In genomic region chr12:42145552-42146215, GRCh38 we compare ENCODE assay signal across 8 cellular contexts. TPM values are rescaled to one million over a fixed set of nuclear protein-coding genes. Genes with fewer than 3 reads are reported as not detected.
DNase-seq lines count a peak whose midpoint lies in the region; ATAC-seq, FAIRE-seq and TF ChIP-seq lines count a peak whose summit lies in the region.

No MANE protein-coding gene starts in this region.

- H2AFZ ChIP-seq in IMR-90 (replicated peaks; ENCODE audit: low read length, poor library complexity) (peak overlapping the region; percentile 93), K562 (ENCODE audit: low read depth, low read length) (peak overlapping the region; percentile 98)

- no peak for TF ChIP-seq EP300 in K562 (IDR thresholded peaks at IDR 0.05; ENCODE audit: low read length)

- H3K14ac ChIP-seq in IMR-90 (replicated peaks; ENCODE audit: low read depth, low read length): no peak overlapping the region

- no peaks in the 10 kb centered on the region for H3K27me3 Mint-ChIP-seq in CD8-positive, alpha-beta T cell (ENCODE audit: low read depth)

- H3K79me1 ChIP-seq in IMR-90 (ENCODE audit: low read depth in 1 of 2, low read length in 2 of 2): peaks cover 5 to 24% of the 10 kb centered on the region in 2 experiments; a peak in 3 of 4 replicates

- no peaks in the 10 kb centered on the region for H3K9me3 ChIP-seq in CD8-positive, alpha-beta T cell (ENCODE audit: low read length)
- H3K9me3 ChIP-seq in IMR-90 (ENCODE audit: control insufficient read depth, insufficient read depth, low read length) (no peaks in the 10 kb centered on the region), K562 (replicated peaks; ENCODE audit: control insufficient read depth, insufficient read depth, low read depth, low read length) (no peaks in the 10 kb centered on the region), mucosa of stomach (ENCODE audit: control insufficient read depth, low read length) (no peaks in the 10 kb centered on the region), adrenal gland (replicated peaks in 1 of 3) (no peaks in the 10 kb centered on the region)

- H3K27me3 ChIP-seq in CD8-positive, alpha-beta T cell (ENCODE audit: insufficient read depth, low read length): no peaks in the 10 kb centered on the region
- H3K27me3 ChIP-seq in IMR-90 (ENCODE audit: control insufficient read depth, insufficient read depth, low read length) (no peaks in the 10 kb centered on the region), K562 (ENCODE audit: control insufficient read depth in 2 of 2, insufficient read depth in 2 of 2, low read length in 2 of 2) (no peaks in the 10 kb centered on the region), mucosa of stomach (ENCODE audit: control insufficient read depth, insufficient read depth, low read length) (no peaks in the 10 kb centered on the region), adrenal gland (no peaks in the 10 kb centered on the region)

- peak overlapping the region; percentile 90 for H3K4me3 Mint-ChIP-seq in CD8-positive, alpha-beta T cell

- in situ Hi-C loops in IMR-90 (cut with MboI; ENCODE audit: low sequenced_read_pairs) (no loop called here), K562 (cut with MboI) (loop anchor here (25.0 kb wide), 1 partner anchor 417 kb away; no protein-coding TSS in a partner anchor), G401 (cut with HindIII; ENCODE audit: low sequenced_read_pairs) (no loop called here)

- H4K20me1 ChIP-seq in IMR-90 (ENCODE audit: insufficient read depth, low read length): peaks cover 10% of the 10 kb centered on the region; the same call in 1 of the 2 replicates
- H4K20me1 ChIP-seq in K562 (replicated peaks; ENCODE audit: control insufficient read depth, insufficient read depth, low read length): peaks cover 10% of the 10 kb centered on the region

- H2BK20ac ChIP-seq in IMR-90 (ENCODE audit: low read depth, low read length): no peak overlapping the region

- no peaks in the 10 kb centered on the region for H3K36me3 ChIP-seq in CD8-positive, alpha-beta T cell (ENCODE audit: insufficient read depth, low read length)
- no peaks in the 10 kb centered on the region for H3K36me3 ChIP-seq in IMR-90 (ENCODE audit: control insufficient read depth, insufficient read depth, low read length)
- no peaks in the 10 kb centered on the region for H3K36me3 ChIP-seq in K562 (ENCODE audit: control insufficient read depth, insufficient read depth, low read length)
- H3K36me3 ChIP-seq in mucosa of stomach (ENCODE audit: control insufficient read depth, insufficient read depth, low read length): no peaks in the 10 kb centered on the region
- H3K36me3 ChIP-seq in adrenal gland (replicated peaks in 1 of 2): no peaks in the 10 kb centered on the region

- no peak overlapping the region for H2BK5ac ChIP-seq in IMR-90 (ENCODE audit: low read depth, low read length, poor library complexity, severe bottlenecking)

- H3K79me2 ChIP-seq in K562 (ENCODE audit: control insufficient read depth, insufficient read depth, low read length): peaks cover 17% of the 10 kb centered on the region

- 0 out of 2 replicates have a peak overlapping the region, but pooled peaks have one; percentile 86 for H3K23ac ChIP-seq in IMR-90 (ENCODE audit: low read depth, low read length)

- no peak overlapping the region for H2AK9ac ChIP-seq in IMR-90 (replicated peaks; ENCODE audit: low read depth, low read length, poor library complexity)

- H3K36me3 Mint-ChIP-seq in CD8-positive, alpha-beta T cell: peaks cover 8% of the 10 kb centered on the region

- intact Hi-C loops in CD8-positive, alpha-beta T cell (cut with DNase I, micrococcal nuclease): loop anchor here (2.0 to 5.0 kb wide), 5 partner anchors 47 to 181 kb away; partner anchors contain the start of genes PPHLN1 (in 1 of the 2), YAF2 (in 1 of the 2) and ZCRB1 (in 1 of the 2)
- intact Hi-C loops in IMR-90 (cut with micrococcal nuclease) (loop anchor here (5.0 kb wide), 1 partner anchor 92 kb away; the partner anchor contains the start of gene YAF2), K562 (cut with micrococcal nuclease) (loop anchor here (2.0 kb wide), 2 partner anchors 93 to 181 kb away; partner anchors contain the start of genes PPHLN1, YAF2 and ZCRB1), adrenal gland (cut with DNase I) (no loop called here)

- H3K4me2 ChIP-seq in IMR-90 (ENCODE audit: low read depth, low read length) (no peak overlapping the region), K562 (ENCODE audit: insufficient read depth, low read length) (peak overlapping the region; percentile 84)

- no peaks in the 10 kb centered on the region for H3K9me3 Mint-ChIP-seq in CD8-positive, alpha-beta T cell

- no peak overlapping the region for H2AK5ac ChIP-seq in IMR-90 (ENCODE audit: low read depth, low read length)

- no TSS peak for BruUV-seq in IMR-90 (replicated peaks; lab: Mats Ljungman, UMichigan)
- no TSS peak for BruUV-seq in K562 (replicated peaks; lab: Mats Ljungman, UMichigan)

- TF ChIP-seq RAD21 in IMR-90 (IDR thresholded peaks at IDR 0.05; ENCODE audit: low read length): no peak
- TF ChIP-seq RAD21 in K562 (CRISPR knock-in tag; conservative IDR thresholded peaks at IDR 0.05 in 1 of 2, IDR thresholded peaks at IDR 0.05 in 1 of 2): peak in 1 of 2 experiments; percentile 37; a peak in 2 of 4 replicates

- H3K56ac ChIP-seq in IMR-90 (ENCODE audit: extremely low read depth, insufficient read depth, low read length): no peak overlapping the region

- no peak for TF ChIP-seq CTCF in CD8-positive, alpha-beta T cell (IDR thresholded peaks at IDR 0.05)
- TF ChIP-seq CTCF in IMR-90 (conservative IDR thresholded peaks at IDR 0.05; ENCODE audit: low read depth, low read length): no peak
- TF ChIP-seq CTCF in K562 (IDR thresholded peaks at IDR 0.05 in 2 of 3, conservative IDR thresholded peaks at IDR 0.05 in 1 of 3; ENCODE audit: insufficient read depth in 2 of 3, low read depth in 1 of 3, low read length in 3 of 3): peak; percentile 13 to 37 (median 32); a peak in 3 of 6 replicates
- no peak for TF ChIP-seq CTCF in adrenal gland (IDR thresholded peaks at IDR 0.05)

- peak overlapping the region; percentile 67 to 76; a peak in 2 of 4 replicates for H4K8ac ChIP-seq in IMR-90 (ENCODE audit: low read depth in 2 of 2, low read length in 2 of 2)

- FAIRE-seq in K562 (lab: Jason Lieb, UNC): peak; percentile 77

- TF ChIP-seq POLR2A in IMR-90 (IDR thresholded peaks at IDR 0.05; ENCODE audit: low read depth, low read length): no peak
- no peak for TF ChIP-seq POLR2A in K562 (conservative IDR thresholded peaks at IDR 0.05)
- no peak for TF ChIP-seq POLR2A in adrenal gland (IDR thresholded peaks at IDR 0.05)

- H4K91ac ChIP-seq in IMR-90 (ENCODE audit: insufficient read depth, low read depth, low read length): no peak overlapping the region

- H3K27ac Mint-ChIP-seq in CD8-positive, alpha-beta T cell: peak overlapping the region; percentile 87

- H3K4me1 Mint-ChIP-seq in CD8-positive, alpha-beta T cell (ENCODE audit: low read depth): peaks cover 40% of the 10 kb centered on the region

- H3K4ac ChIP-seq in IMR-90 (ENCODE audit: low read depth, low read length): no peak overlapping the region

- H3K27ac ChIP-seq in CD8-positive, alpha-beta T cell (ENCODE audit: low read depth, low read length): no peak overlapping the region
- no peak overlapping the region for H3K27ac ChIP-seq in IMR-90 (ENCODE audit: insufficient read depth, low read length)
- peak overlapping the region; percentile 74 for H3K27ac ChIP-seq in K562 (ENCODE audit: extremely low read depth, low read depth, low read length)
- peak overlapping the region in 1 of 5 donors; percentile 89 for H3K27ac ChIP-seq in adrenal gland

- H2BK120ac ChIP-seq in IMR-90 (ENCODE audit: low read depth, low read length): no peak overlapping the region

- WGBS in IMR-90 (ENCODE audit: extremely low coverage in 2 of 2, insufficient read length in 1 of 2), 2 experiments: 64% methylated on average over 5 of the region's 11 CpGs; no CpG with 5 or more reads in 1 of the 2 experiments
- 45% methylated on average over 11 of the region's 11 CpGs for WGBS in K562 (ENCODE audit: insufficient coverage, low coverage, missing lambda C conversion rate)
- 63 to 76% (median 68%) methylated on average over 11 of the region's 11 CpGs for WGBS in adrenal gland, 4 donors

- peaks cover 14% of the 10 kb centered on the region; the same call in 1 of the 2 replicates for H3K9me1 ChIP-seq in IMR-90 (ENCODE audit: insufficient read depth, low read length)
- no peaks in the 10 kb centered on the region for H3K9me1 ChIP-seq in K562 (ENCODE audit: control insufficient read depth, insufficient read depth, low read length)

- H3K9ac ChIP-seq in IMR-90 (ENCODE audit: low read depth, low read length) (no peak overlapping the region), K562 (ENCODE audit: insufficient read depth in 1 of 2, low read depth in 2 of 2, low read length in 2 of 2) (peak overlapping the region in 1 of 2 experiments; percentile 78; a peak in 2 of 4 replicates), mucosa of stomach (ENCODE audit: low read length) (peak overlapping the region; percentile 66)

- H3K4me3 ChIP-seq in CD8-positive, alpha-beta T cell (ENCODE audit: low read depth, low read length): peak overlapping the region; percentile 79
- no peak overlapping the region for H3K4me3 ChIP-seq in IMR-90 (ENCODE audit: insufficient read depth, low read depth, low read length)
- peak overlapping the region; percentile 67 for H3K4me3 ChIP-seq in K562
- peak overlapping the region; percentile 69 for H3K4me3 ChIP-seq in mucosa of stomach (ENCODE audit: low read length)
- peak overlapping the region in 2 of 4 donors; percentile 21 to 85 for H3K4me3 ChIP-seq in adrenal gland

- no peak overlapping the region for H3K18ac ChIP-seq in IMR-90 (ENCODE audit: low read depth, low read length)

- no peak for DNase-seq in CD8-positive, alpha-beta T cell
- DNase-seq in IMR-90 (peak; percentile 2), K562 (ENCODE audit: extremely low read depth in 1 of 4, low spot score in 3 of 4) (peak; percentile 20 to 60 (median 24)), adrenal gland (no peak), NCI-H1105 (lab: John Stamatoyannopoulos, UW) (no peak), G401 (ENCODE audit: low spot score) (no peak)

- H3K4me1 ChIP-seq in CD8-positive, alpha-beta T cell (ENCODE audit: insufficient read depth, low read length): peaks cover 13% of the 10 kb centered on the region
- H3K4me1 ChIP-seq in IMR-90 (ENCODE audit: control insufficient read depth, insufficient read depth, low read length) (peaks cover 4% of the 10 kb centered on the region; the same call in 1 of the 2 replicates), K562 (replicated peaks in 1 of 2; ENCODE audit: control insufficient read depth in 2 of 2, insufficient read depth in 2 of 2, low read length in 2 of 2) (peaks cover 13 to 20% of the 10 kb centered on the region in 2 experiments; a peak in 4 of 5 replicates), mucosa of stomach (ENCODE audit: control insufficient read depth, insufficient read depth, low read length) (peaks cover 20% of the 10 kb centered on the region), adrenal gland (replicated peaks in 1 of 2) (peaks cover 10 to 24% of the 10 kb centered on the region in 2 donors)

- POLR2A ChIA-PET in CD8-positive, alpha-beta T cell (lab: Charles Lee): interaction anchor here (0.5 to 1.6 kb wide), 5 partner anchors 11 to 91 kb away, joined by 3 to 5 read pairs (median 4); no protein-coding TSS in a partner anchor
- POLR2A ChIA-PET in IMR-90 (lab: Charles Lee; ENCODE audit: unreplicated experiment) (interaction anchor here (0.7 to 0.9 kb wide), 2 partner anchors 15 to 200 kb away, joined by 3 to 4 read pairs; no protein-coding TSS in a partner anchor), K562 (lab: Yijun Ruan, JAX) (interaction anchor here (0.8 to 1.3 kb wide), 2 partner anchors 9 to 376 kb away, joined by 3 to 9 read pairs; no protein-coding TSS in a partner anchor)

- CTCF ChIA-PET in CD8-positive, alpha-beta T cell (lab: Charles Lee): interaction anchor here (0.7 to 1.4 kb wide), 4 partner anchors 18 to 226 kb away, joined by 3 to 4 read pairs (median 3); no protein-coding TSS in a partner anchor
- CTCF ChIA-PET in IMR-90 (lab: Yijun Ruan, JAX): interaction anchor here (0.7 to 1.0 kb wide), 2 partner anchors 9 to 186 kb away, joined by 3 read pairs; no protein-coding TSS in a partner anchor
- CTCF ChIA-PET in K562 (lab: Yijun Ruan, JAX; ENCODE audit: low intra/inter-chr PET ratio): no interaction called here

- dilution Hi-C loops in IMR-90 (cut with HindIII; ENCODE audit: low sequenced_read_pairs, unreplicated experiment): no loop called here

- ATAC-seq in CD8-positive, alpha-beta T cell: no peak
- ATAC-seq in IMR-90 (ENCODE audit: low read depth) (no peak), K562 (peak; percentile 24), GM21529 (IDR thresholded peaks at IDR 0.05; ENCODE audit: unreplicated experiment) (no peak)

- H2BK15ac ChIP-seq in IMR-90 (ENCODE audit: low read depth, low read length): 0 out of 3 replicates have a peak overlapping the region, but pooled peaks have one; percentile 10

- no peak overlapping the region for H4K5ac ChIP-seq in IMR-90 (ENCODE audit: low read depth, low read length)

RNA-seq across cellular contexts. Expression of gene GXYLT1, which starts 1.0 kb away (rescaled TPM):
- total RNA-seq in CD8-positive, alpha-beta T cell: 1 to 10 TPM; 8.5 to 9.2 TPM
- 8.6 and 18.1 TPM in 2 replicates for total RNA-seq in IMR-90 (2012; rRNA removed)
- polyA plus RNA-seq in IMR-90 (2012; rRNA removed): 6.4 and 8.5 TPM in 2 replicates
- polyA plus RNA-seq in IMR-90 (2012; cell fraction: cytosol; rRNA removed): 1.6 and 2.1 TPM in 2 replicates
- polyA plus RNA-seq in IMR-90 (2012; cell fraction: nucleus; rRNA removed; ENCODE audit: low replicate concordance): 1.2 and 4.1 TPM in 2 replicates
- total RNA-seq in K562 (2011; cell fraction: chromatin; rRNA removed; ENCODE audit: low replicate concordance): 6.4 and 19.2 TPM in 2 replicates
- total RNA-seq in K562 (2011; cell fraction: nucleolus; rRNA removed): 2.7 and 3.2 TPM in 2 replicates
- 8.8 and 15.0 TPM in 2 replicates for total RNA-seq in K562 (2011; cell fraction: nucleoplasm; rRNA removed)
- total RNA-seq in K562 (2014; rRNA removed): 4.7 and 5.5 TPM in 2 replicates
- total RNA-seq in K562 (2014; rRNA removed; fragmentation: Illumina TruSeq; extraction: Trizol): 4.8 and 5.4 TPM in 2 replicates
- 4.6 TPM in 2 replicates for total RNA-seq in K562 (2015; rRNA removed; fragmentation: Illumina TruSeq; extraction: Trizol)
- 4.7 and 6.8 TPM in 2 replicates for total RNA-seq in K562 (2021)
- 5.4 and 9.3 TPM in 2 replicates for polyA plus RNA-seq in K562 (2011; rRNA removed)
- 1.4 and 2.4 TPM in 2 replicates for polyA plus RNA-seq in K562 (2011; cell fraction: cytosol; rRNA removed)
- polyA plus RNA-seq in K562 (2011; cell fraction: nucleus; rRNA removed): 2.1 and 2.3 TPM in 2 replicates
- polyA plus RNA-seq in K562 (2012): 5.2 and 5.9 TPM in 2 replicates
- polyA plus RNA-seq in K562 (2014; fragmentation: Illumina TruSeq; extraction: Trizol): 6.3 and 7.0 TPM in 2 replicates
- 1 to 10 TPM; 1.4 to 1.7 TPM for polyA plus RNA-seq in K562 (2014; fragmentation: Nextera tagmentation; extraction: Ambion mirVana)
- 4.5 and 5.5 TPM in 2 replicates for polyA plus RNA-seq in K562 (2014; rRNA removed)
- 10.5 and 14.0 TPM in 2 replicates for polyA minus RNA-seq in K562 (2011; rRNA and poly(A)+ RNA removed)
- 5.0 and 6.3 TPM in 2 replicates for polyA minus RNA-seq in K562 (2011; cell fraction: cytosol; rRNA and poly(A)+ RNA removed)
- polyA minus RNA-seq in K562 (2011; cell fraction: nucleus; rRNA and poly(A)+ RNA removed): 3.2 and 4.4 TPM in 2 replicates
- 10 to 100 TPM in 2 of 8 donors, 1 to 10 TPM in 6; 6.9 to 11.9 (median 9.7) TPM for total RNA-seq in adrenal gland
- 10 to 100 TPM in 1 of 3 donors, 1 to 10 TPM in 2; 1.6 to 13.1 (median 2.8) TPM for polyA plus RNA-seq in adrenal gland
- total RNA-seq in G401 (2014; rRNA removed; shearing (Covaris generic)): 6.2 and 16.0 TPM in 2 replicates

Comparison
In these comparisons a context has a peak if more than half of its experiments do, and no peak if none do; other contexts are left out.
1. DNase-seq: peak in IMR-90 (single experiment) and K562 (4 of 4); none in CD8-positive, alpha-beta T cell (0 of 7), adrenal gland (0 of 7), NCI-H1105 (single experiment) and G401 (single experiment).
2. CTCF ChIP-seq: peak in K562 (3 of 3); none in CD8-positive, alpha-beta T cell (single experiment), IMR-90 (single experiment) and adrenal gland (0 of 6).
3. intact Hi-C loops: an anchor here in CD8-positive, alpha-beta T cell (2.0 to 5.0 kb wide), IMR-90 (5.0 kb wide) and K562 (2.0 kb wide); none called in adrenal gland.